In the genomic region with DNA sequence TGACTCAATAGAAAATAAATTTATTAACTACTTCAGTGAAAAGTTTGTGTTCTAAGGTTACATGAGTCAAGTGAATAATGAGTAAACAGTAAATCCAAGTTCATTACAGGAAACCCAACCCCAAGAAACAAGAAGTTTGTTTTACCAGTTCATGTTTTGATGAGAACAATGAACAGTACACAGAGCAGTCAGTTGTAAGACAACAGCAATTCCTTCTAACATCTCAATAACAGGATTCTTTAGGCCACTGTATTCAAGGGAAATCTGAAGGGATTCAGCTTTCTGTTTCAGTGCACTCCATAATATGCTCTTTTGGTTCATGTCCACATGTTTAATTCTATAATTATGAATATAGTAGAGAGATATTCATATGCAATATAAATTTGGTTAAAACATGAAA, we compare ENCODE assay signal across 1 cellular context.
TF ChIP-seq lines count a peak whose summit lies in the region.

No MANE protein-coding gene starts in this region.

TF ChIP-seq in HepG2, 621 proteins besides CTCF, POLR2A, EP300 and RAD21:
- TF ChIP-seq NFKBIZ (CRISPR knock-in tag; IDR thresholded peaks at IDR 0.05) = no peak
- no peak for TF ChIP-seq ZNF558 (CRISPR knock-in tag; IDR thresholded peaks at IDR 0.05; ENCODE audit: borderline replicate concordance)
- TF ChIP-seq NFYC (CRISPR knock-in tag; IDR thresholded peaks at IDR 0.05) = no peak
- TF ChIP-seq ZNF326 (CRISPR knock-in tag; IDR thresholded peaks at IDR 0.05; ENCODE audit: borderline replicate concordance) = no peak
- TF ChIP-seq MEIS2 (CRISPR knock-in tag; IDR thresholded peaks at IDR 0.05) = no peak
- no peak for TF ChIP-seq WIZ (CRISPR knock-in tag; IDR thresholded peaks at IDR 0.05)
- no peak for TF ChIP-seq ZNF709 (CRISPR knock-in tag; IDR thresholded peaks at IDR 0.05)
- no peak for TF ChIP-seq HDAC6 (IDR thresholded peaks at IDR 0.05; ENCODE audit: low read depth, low read length)
- TF ChIP-seq ZNF12 (CRISPR knock-in tag; IDR thresholded peaks at IDR 0.05) = no peak
- TF ChIP-seq TBL1XR1 (IDR thresholded peaks at IDR 0.05; ENCODE audit: borderline replicate concordance, low read length, partially characterized antibody) = no peak
- TF ChIP-seq, protein P1, sequence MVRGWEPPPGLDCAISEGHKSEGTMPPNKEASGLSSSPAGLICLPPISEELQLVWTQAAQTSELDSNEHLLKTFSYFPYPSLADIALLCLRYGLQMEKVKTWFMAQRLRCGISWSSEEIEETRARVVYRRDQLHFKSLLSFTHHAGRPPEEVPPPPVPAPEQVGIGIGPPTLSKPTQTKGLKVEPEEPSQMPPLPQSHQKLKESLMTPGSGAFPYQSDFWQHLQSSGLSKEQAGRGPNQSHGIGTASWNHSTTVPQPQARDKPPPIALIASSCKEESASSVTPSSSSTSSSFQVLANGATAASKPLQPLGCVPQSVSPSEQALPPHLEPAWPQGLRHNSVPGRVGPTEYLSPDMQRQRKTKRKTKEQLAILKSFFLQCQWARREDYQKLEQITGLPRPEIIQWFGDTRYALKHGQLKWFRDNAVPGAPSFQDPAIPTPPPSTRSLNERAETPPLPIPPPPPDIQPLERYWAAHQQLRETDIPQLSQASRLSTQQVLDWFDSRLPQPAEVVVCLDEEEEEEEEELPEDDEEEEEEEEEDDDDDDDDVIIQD (CRISPR knock-in tag; IDR thresholded peaks at IDR 0.05; ENCODE audit: low read depth) = no peak
- no peak for TF ChIP-seq ZMAT5 (CRISPR knock-in tag; IDR thresholded peaks at IDR 0.05; ENCODE audit: borderline replicate concordance, low read depth)
- no peak for TF ChIP-seq PAWR (CRISPR knock-in tag; IDR thresholded peaks at IDR 0.05; ENCODE audit: borderline replicate concordance)
- TF ChIP-seq UBTF (CRISPR knock-in tag; IDR thresholded peaks at IDR 0.05) = no peak
- TF ChIP-seq ZNF337 (CRISPR knock-in tag; IDR thresholded peaks at IDR 0.05; ENCODE audit: borderline replicate concordance, low read depth) = no peak
- no peak for TF ChIP-seq NFIB (CRISPR knock-in tag; IDR thresholded peaks at IDR 0.05; ENCODE audit: borderline replicate concordance)
- TF ChIP-seq ZNF672 (CRISPR knock-in tag; IDR thresholded peaks at IDR 0.05) = no peak
- no peak for TF ChIP-seq GZF1 (CRISPR knock-in tag; IDR thresholded peaks at IDR 0.05)
- no peak for TF ChIP-seq DMTF1 (CRISPR knock-in tag; IDR thresholded peaks at IDR 0.05)
